In genomic region chr1:200253774-200254495, GRCh38 we compare ENCODE assay signal across 12 cellular contexts.
A peak's percentile ranks its signal among the peaks of the same experiment; 100 is the strongest.
DNase-seq lines count a peak whose midpoint lies in the region; ATAC-seq lines count a peak whose summit lies in the region.
"Had no signal": no experiment of that assay in that cellular context is flagged by ENCODE, and none has a peak within 500 bp of the region (broad histone marks: within the 10 kb centered on the region; RNA-seq: fewer than 3 reads in every experiment).

No MANE protein-coding gene starts in this region.

- ATAC-seq in GM21576 (IDR thresholded peaks at IDR 0.05; ENCODE audit: unreplicated experiment) = peak; percentile 65

- DNase-seq in activated T-cell treated with anti-CD3 and anti-CD28 coated beads, Interleukin-2, amount 50 U/mL, for 48 hours = peak; percentile 33 to 45
- DNase-seq in activated T-cell treated with anti-CD3 and anti-CD28 coated beads for 4 hours = no peak
- peak; percentile 70 for DNase-seq in MV-4-11 (lab: John Stamatoyannopoulos, UW)
- DNase-seq in stimulated activated CD8-positive, alpha-beta memory T cell treated with anti-CD3 and anti-CD28 coated beads, Interleukin-15, amount 100 ng/mL, for 48 hours (ENCODE audit: low read depth in 2 of 2) = peak; percentile 17 to 27
- no peak for DNase-seq in NCI-H2171 (lab: John Stamatoyannopoulos, UW)
- no peak for DNase-seq in AG08396 (ENCODE audit: low spot score)
- no peak for DNase-seq in NOMO-1 (lab: John Stamatoyannopoulos, UW; ENCODE audit: unreplicated experiment in 2 of 2)
- DNase-seq: EL, MG63, NCI-H2227 treated with DMSO at 0.1 percent for 48 hours, nucleus accumbens had no signal

Comparison
In these comparisons a context has a peak if more than half of its experiments do, and no peak if none do; other contexts are left out.
1. DNase-seq: peak in activated T-cell treated with anti-CD3 and anti-CD28 coated beads, Interleukin-2, amount 50 U/mL, for 48 hours (2 of 2), MV-4-11 (single experiment) and stimulated activated CD8-positive, alpha-beta memory T cell treated with anti-CD3 and anti-CD28 coated beads, Interleukin-15, amount 100 ng/mL, for 48 hours (2 of 2); none in activated T-cell treated with anti-CD3 and anti-CD28 coated beads for 4 hours (single experiment), NCI-H2171 (single experiment), AG08396 (single experiment) and NOMO-1 (0 of 2).